Comparison of ENCODE assay signal across 8 cellular contexts in genomic region chr10:12350167-12350872, GRCh38. TPM values are rescaled to one million over a fixed set of nuclear protein-coding genes. Genes with fewer than 3 reads are reported as not detected.
A peak's percentile ranks its signal among the peaks of the same experiment; 100 is the strongest.
DNase-seq lines count a peak whose midpoint lies in the region; FAIRE-seq and TF ChIP-seq lines count a peak whose summit lies in the region.

No MANE protein-coding gene starts in this region.

- H3K36me3 ChIP-seq in WERI-Rb-1: no peaks in the 10 kb centered on the region
- no peaks in the 10 kb centered on the region for H3K36me3 ChIP-seq in keratinocyte (ENCODE audit: control insufficient read depth in 2 of 2, extremely low read depth in 1 of 2, insufficient read depth in 2 of 2, low read length in 2 of 2)

- no peak for TF ChIP-seq CTCF in WERI-Rb-1 (IDR thresholded peaks at IDR 0.05; ENCODE audit: low read depth, low read length)
- TF ChIP-seq CTCF in keratinocyte (optimal IDR thresholded peaks at IDR 0.05 in 1 of 3, IDR thresholded peaks at IDR 0.05 in 1 of 3, conservative IDR thresholded peaks at IDR 0.05 in 1 of 3; ENCODE audit: extremely low read depth in 1 of 3, insufficient read depth in 2 of 3, low read length in 3 of 3): no peak

- H4K20me1 ChIP-seq in keratinocyte (ENCODE audit: control insufficient read depth, extremely low read depth, insufficient read depth, low read length): no peaks in the 10 kb centered on the region

- H3K4me3 ChIP-seq in WERI-Rb-1 (ENCODE audit: low read depth, low read length) (peak overlapping the region; percentile 41), keratinocyte (ENCODE audit: control insufficient read depth in 2 of 3, extremely low read depth in 1 of 3, insufficient read depth in 2 of 3, low read depth in 1 of 3, low read length in 3 of 3) (peak overlapping the region; percentile 55 to 78 (median 68))

- peak overlapping the region; percentile 62 for H3K9ac ChIP-seq in keratinocyte (ENCODE audit: control insufficient read depth, extremely low read depth, insufficient read depth, low read length)

- DNase-seq in NCI-H345 (lab: John Stamatoyannopoulos, UW) (peak; percentile 10), NCI-H345 treated with DMSO at 0.1 percent for 48 hours (lab: John Stamatoyannopoulos, UW; ENCODE audit: unreplicated experiment) (no peak), HuH-7 (ENCODE audit: low spot score) (peak; percentile 55), WERI-Rb-1 (peak; percentile 14), caudate nucleus (lab: John Stamatoyannopoulos, UW) (peak in 29 of 61 donors; percentile 14 to 68 (median 38)), keratinocyte (ENCODE audit: low read depth, low spot score) (no peak), NCI-H1092 (lab: John Stamatoyannopoulos, UW) (no peak)
- peak; percentile 25 for DNase-seq in stimulated activated CD4-positive, alpha-beta T cell treated with anti-CD3 and anti-CD28 coated beads, Interleukin-12 subunit alpha, Interleukin-12 subunit beta, amount 100 ng/mL, for 4 hours

- H2AFZ ChIP-seq in keratinocyte (ENCODE audit: control insufficient read depth, low read length): peak overlapping the region; percentile 92

- H3K9me1 ChIP-seq in keratinocyte (ENCODE audit: control insufficient read depth, extremely low read depth, insufficient read depth, low read length): no peaks in the 10 kb centered on the region

- H3K79me2 ChIP-seq in keratinocyte (ENCODE audit: control insufficient read depth, insufficient read depth, low read length): no peaks in the 10 kb centered on the region

- no peak overlapping the region for H3K27ac ChIP-seq in WERI-Rb-1
- peak overlapping the region; percentile 80 for H3K27ac ChIP-seq in caudate nucleus (ENCODE audit: low read depth, low read length)
- no peak overlapping the region for H3K27ac ChIP-seq in keratinocyte (ENCODE audit: control insufficient read depth, insufficient read depth, low read length)

- H3K27me3 ChIP-seq in WERI-Rb-1 (ENCODE audit: insufficient read depth, low read depth, severe bottlenecking) (peaks cover 11% of the 10 kb centered on the region), keratinocyte (ENCODE audit: control insufficient read depth, extremely low read depth, insufficient read depth, low read length) (peaks cover 24% of the 10 kb centered on the region)

- H3K9me3 ChIP-seq in WERI-Rb-1 (ENCODE audit: severe bottlenecking) (no peaks in the 10 kb centered on the region), keratinocyte (ENCODE audit: control insufficient read depth, low read depth, low read length) (no peaks in the 10 kb centered on the region)

- dilution Hi-C loops in keratinocyte (cut with MboI; ENCODE audit: extremely low pct_ligation_motif_present, low sequenced_read_pairs): no loop called here

- H3K4me1 ChIP-seq in keratinocyte (ENCODE audit: control insufficient read depth, extremely low read depth, insufficient read depth, low read length): peaks cover 8% of the 10 kb centered on the region

- peak overlapping the region; percentile 99 for H3K4me2 ChIP-seq in keratinocyte (ENCODE audit: control insufficient read depth, extremely low read depth, insufficient read depth, low read depth, low read length)

- no peak for FAIRE-seq in keratinocyte (lab: Jason Lieb, UNC)

RNA-seq across cellular contexts. Expression of gene CAMK1D, which starts 1.0 kb away (rescaled TPM):
- 0.76 to 0.97 TPM (median 0.85 TPM) in 3 replicates for polyA plus RNA-seq in keratinocyte
- 8.7 TPM for polyA plus RNA-seq in keratinocyte (2011; ENCODE audit: low read depth)
- polyA plus RNA-seq in keratinocyte (2011; cell fraction: cytosol; rRNA removed): 0.84 and 1.3 TPM in 2 replicates
- 1.9 and 2.2 TPM in 2 replicates for polyA plus RNA-seq in keratinocyte (2011; cell fraction: nucleus; rRNA removed)
- 0.48 and 5.2 TPM in 2 replicates for polyA plus RNA-seq in keratinocyte (2012; ENCODE audit: low replicate concordance)
- polyA minus RNA-seq in keratinocyte: 0.80 to 2.0 TPM (median 1.8 TPM) in 3 replicates
- 1.2 TPM for polyA minus RNA-seq in keratinocyte (2011; cell fraction: cytosol; rRNA and poly(A)+ RNA removed)
- 0.84 and 2.4 TPM in 2 replicates for polyA minus RNA-seq in keratinocyte (2011; cell fraction: nucleus; rRNA and poly(A)+ RNA removed)

Comparison
In these comparisons a context has a peak if more than half of its experiments do, and no peak if none do; other contexts are left out.
1. DNase-seq: peak in NCI-H345 (single experiment), HuH-7 (single experiment), WERI-Rb-1 (single experiment) and stimulated activated CD4-positive, alpha-beta T cell treated with anti-CD3 and anti-CD28 coated beads, Interleukin-12 subunit alpha, Interleukin-12 subunit beta, amount 100 ng/mL, for 4 hours (single experiment); none in NCI-H345 treated with DMSO at 0.1 percent for 48 hours (single experiment), keratinocyte (single experiment) and NCI-H1092 (single experiment).